13 cellular contexts compared by ENCODE assay signal in genomic region chr21:34926784-34927548, GRCh38.
A peak's percentile ranks its signal among the peaks of the same experiment; 100 is the strongest.
DNase-seq lines count a peak whose midpoint lies in the region; ATAC-seq and TF ChIP-seq lines count a peak whose summit lies in the region.
"Had no signal": no experiment of that assay in that cellular context is flagged by ENCODE, and none has a peak within 500 bp of the region (broad histone marks: within the 10 kb centered on the region; RNA-seq: fewer than 3 reads in every experiment).

No MANE protein-coding gene starts in this region.

- no peak overlapping the region for H3K4me3 Mint-ChIP-seq in progenitor cell of endocrine pancreas (ENCODE audit: low read depth)

- DNase-seq in DND-41 (no peak), MG63 (peak; percentile 43), fibroblast of gingiva (ENCODE audit: low read depth) (peak; percentile 49), osteoblast (ENCODE audit: insufficient read length, low spot score, missing footprints) (peak; percentile 74), activated gamma-delta T cell (lab: John Stamatoyannopoulos, UW) (no peak), progenitor cell of endocrine pancreas (ENCODE audit: low spot score, unreplicated experiment) (no peak), adrenal gland (no peak)
- DNase-seq: activated CD4-positive, CD25-positive, alpha-beta regulatory T cell; activated gamma-delta T cell treated with Interleukin-2 at 50 U/mL for 16 hours; NCI-H2227 treated with DMSO at 0.1 percent for 48 hours; stimulated activated CD4-positive, alpha-beta T cell treated with anti-CD3 and anti-CD28 coated beads, Interleukin-4, amount 100 ng/mL, for 4 hours had no signal

- no peak for TF ChIP-seq CTCF in DND-41 (IDR thresholded peaks at IDR 0.05; ENCODE audit: borderline replicate concordance, extremely low read depth, low read length, poor library complexity, severe bottlenecking)
- TF ChIP-seq CTCF in osteoblast (IDR thresholded peaks at IDR 0.05; ENCODE audit: extremely low read depth, low read depth, low read length): no peak
- no peak for TF ChIP-seq CTCF in progenitor cell of endocrine pancreas (IDR thresholded peaks at IDR 0.05; ENCODE audit: unreplicated experiment)
- no peak for TF ChIP-seq CTCF in adrenal gland (IDR thresholded peaks at IDR 0.05)

- H4K20me1 ChIP-seq in DND-41 (ENCODE audit: insufficient read depth, low read length) (peaks cover 50% of the 10 kb centered on the region), osteoblast (ENCODE audit: insufficient read depth, low read length) (peaks cover 2% of the 10 kb centered on the region)

- H3K27me3 ChIP-seq in DND-41 (ENCODE audit: insufficient read depth, low read length, poor library complexity) (no peaks in the 10 kb centered on the region), MG63 (no peaks in the 10 kb centered on the region), osteoblast (ENCODE audit: insufficient read depth, low read length) (no peaks in the 10 kb centered on the region), adrenal gland (no peaks in the 10 kb centered on the region)

- H3K27ac ChIP-seq in DND-41 (ENCODE audit: low read length): 0 out of 2 replicates have a peak overlapping the region, but pooled peaks have one; percentile 16
- no peak overlapping the region for H3K27ac ChIP-seq in osteoblast (ENCODE audit: low read depth, low read length)
- no peak overlapping the region for H3K27ac ChIP-seq in adrenal gland
- H3K27ac ChIP-seq: thoracic aorta had no signal

- peaks cover 6% of the 10 kb centered on the region for H3K27me3 Mint-ChIP-seq in progenitor cell of endocrine pancreas

- no peak overlapping the region for H3K27ac Mint-ChIP-seq in progenitor cell of endocrine pancreas

- ATAC-seq in DND-41 (ENCODE audit: insufficient read depth, low read depth) (no peak), GM21515 (IDR thresholded peaks at IDR 0.05; ENCODE audit: unreplicated experiment) (no peak)

- H3K79me2 ChIP-seq in DND-41 (ENCODE audit: insufficient read depth, low read length) (peaks cover 94% of the 10 kb centered on the region), osteoblast (ENCODE audit: insufficient read depth, low read length) (peaks cover 6% of the 10 kb centered on the region)

- H3K36me3 ChIP-seq in DND-41 (ENCODE audit: insufficient read depth, low read length): peaks cover 45% of the 10 kb centered on the region
- no peaks in the 10 kb centered on the region for H3K36me3 ChIP-seq in MG63
- H3K36me3 ChIP-seq in osteoblast (ENCODE audit: insufficient read depth, low read length): no peaks in the 10 kb centered on the region
- H3K36me3 ChIP-seq in adrenal gland (replicated peaks in 1 of 2): no peaks in the 10 kb centered on the region
- H3K36me3 ChIP-seq: thoracic aorta had no signal

- WGBS in adrenal gland, 4 donors: 60 to 71% (median 61%) methylated on average over 8 of the region's 8 CpGs

- H3K4me2 ChIP-seq in DND-41 (ENCODE audit: insufficient read depth, low read length): no peak overlapping the region
- no peak overlapping the region for H3K4me2 ChIP-seq in osteoblast (ENCODE audit: insufficient read depth, low read length)

- H3K4me3 ChIP-seq in DND-41 (ENCODE audit: low read depth in 1 of 2, low read length in 2 of 2): no peak overlapping the region
- no peak overlapping the region for H3K4me3 ChIP-seq in MG63
- no peak overlapping the region for H3K4me3 ChIP-seq in osteoblast (ENCODE audit: insufficient read depth, low read length)
- H3K4me3 ChIP-seq in adrenal gland: no peak overlapping the region
- H3K4me3 ChIP-seq: thoracic aorta had no signal

- no peaks in the 10 kb centered on the region for H3K36me3 Mint-ChIP-seq in progenitor cell of endocrine pancreas (ENCODE audit: insufficient read depth)

- intact Hi-C loops in adrenal gland (cut with DNase I): no loop called here

- peaks cover 8% of the 10 kb centered on the region for H3K4me1 Mint-ChIP-seq in progenitor cell of endocrine pancreas (ENCODE audit: low read depth)

- no peaks in the 10 kb centered on the region for H3K9me3 Mint-ChIP-seq in progenitor cell of endocrine pancreas (ENCODE audit: low read depth)

- no peak for TF ChIP-seq POLR2A in adrenal gland (IDR thresholded peaks at IDR 0.05)

- H3K9ac ChIP-seq in DND-41 (ENCODE audit: low read depth, low read length): no peak overlapping the region

- H3K9me3 ChIP-seq in DND-41 (ENCODE audit: insufficient read depth, low read length, severe bottlenecking): no peaks in the 10 kb centered on the region
- no peaks in the 10 kb centered on the region for H3K9me3 ChIP-seq in MG63
- no peaks in the 10 kb centered on the region for H3K9me3 ChIP-seq in osteoblast (ENCODE audit: low read depth, low read length)
- no peaks in the 10 kb centered on the region for H3K9me3 ChIP-seq in adrenal gland (replicated peaks in 1 of 3)
- H3K9me3 ChIP-seq: thoracic aorta had no signal

- H2AFZ ChIP-seq in DND-41 (ENCODE audit: low read depth, low read length) (no peak overlapping the region), osteoblast (ENCODE audit: low read length) (no peak overlapping the region)

- H3K4me1 ChIP-seq in DND-41 (ENCODE audit: insufficient read depth, low read length) (peaks cover 30% of the 10 kb centered on the region), osteoblast (ENCODE audit: insufficient read depth, low read length) (peaks cover 16% of the 10 kb centered on the region), adrenal gland (replicated peaks in 1 of 2) (no peaks in the 10 kb centered on the region)

Comparison
In these comparisons a context has a peak if more than half of its experiments do, and no peak if none do; other contexts are left out.
1. DNase-seq: peak in MG63 (single experiment), fibroblast of gingiva (single experiment) and osteoblast (single experiment); none in DND-41 (single experiment), activated gamma-delta T cell (single experiment), progenitor cell of endocrine pancreas (single experiment) and adrenal gland (0 of 7).